27 cellular contexts compared by ENCODE assay signal in genomic region chr11:84857746-84858145, GRCh38.
DNase-seq lines count a peak whose midpoint lies in the region; ATAC-seq and TF ChIP-seq lines count a peak whose summit lies in the region.
"Had no signal": no experiment of that assay in that cellular context is flagged by ENCODE, and none has a peak within 500 bp of the region (broad histone marks: within the 10 kb centered on the region; RNA-seq: fewer than 3 reads in every experiment).

No MANE protein-coding gene starts in this region.

- H3K4me1 ChIP-seq in RWPE2 (ENCODE audit: insufficient read depth, poor library complexity, severe bottlenecking) (peaks cover 18% of the 10 kb centered on the region), foreskin keratinocyte (peaks cover 37% of the 10 kb centered on the region), left ventricle myocardium inferior (no peaks in the 10 kb centered on the region)
- H3K4me1 ChIP-seq: BLaER1 treated with 17β-estradiol and CSF1 and Interleukin-3, amounts not matched to agents 10 nM and 100 nM had no signal

- H3K27ac Mint-ChIP-seq in HFFc6: peak overlapping the region; percentile 6; the same call in 1 of the 2 replicates
- H3K27ac Mint-ChIP-seq: CD4-positive, alpha-beta T cell; T-cell had no signal

- intact Hi-C loops in left ventricle myocardium inferior (cut with micrococcal nuclease): no loop called here

- no peaks in the 10 kb centered on the region for H3K27me3 Mint-ChIP-seq in HFFc6 (ENCODE audit: insufficient read depth)
- H3K27me3 Mint-ChIP-seq: CD4-positive, alpha-beta T cell; T-cell had no signal

- H3K36me3 Mint-ChIP-seq in HFFc6 (ENCODE audit: low read depth): no peaks in the 10 kb centered on the region
- H3K36me3 Mint-ChIP-seq: T-cell had no signal

- H3K9me3 ChIP-seq in RWPE2 (ENCODE audit: severe bottlenecking): no peaks in the 10 kb centered on the region
- no peaks in the 10 kb centered on the region for H3K9me3 ChIP-seq in left ventricle myocardium inferior (replicated peaks)
- H3K9me3 ChIP-seq: BLaER1 treated with 17β-estradiol and CSF1 and Interleukin-3, amounts not matched to agents 10 nM and 100 nM had no signal

- ATAC-seq in RWPE2 (ENCODE audit: low read depth): peak; percentile 54; the same call in 1 of the 3 replicates
- ATAC-seq in foreskin keratinocyte: peak; percentile 91
- no peak for ATAC-seq in HG03460 (IDR thresholded peaks at IDR 0.05; ENCODE audit: unreplicated experiment)
- ATAC-seq: T-cell had no signal

- H3K4me3 ChIP-seq in RWPE2 (ENCODE audit: severe bottlenecking): no peak overlapping the region
- H3K4me3 ChIP-seq in left ventricle myocardium inferior: no peak overlapping the region
- H3K4me3 ChIP-seq: BLaER1 treated with 17β-estradiol and CSF1 and Interleukin-3, amounts not matched to agents 10 nM and 100 nM; PC-9 had no signal

- H3K36me3 ChIP-seq in RWPE2 (ENCODE audit: low read depth): no peaks in the 10 kb centered on the region
- H3K36me3 ChIP-seq in left ventricle myocardium inferior: no peaks in the 10 kb centered on the region
- H3K36me3 ChIP-seq: BLaER1 treated with 17β-estradiol and CSF1 and Interleukin-3, amounts not matched to agents 10 nM and 100 nM had no signal

- peaks cover 50% of the 10 kb centered on the region for H3K4me1 Mint-ChIP-seq in HFFc6 (ENCODE audit: low read depth)
- H3K4me1 Mint-ChIP-seq: T-cell had no signal

- H3K27ac ChIP-seq in RWPE2 (ENCODE audit: poor library complexity, severe bottlenecking) (no peak overlapping the region), foreskin keratinocyte (peak overlapping the region; percentile 53), left ventricle myocardium inferior (replicated peaks) (no peak overlapping the region)
- H3K27ac ChIP-seq: BLaER1 treated with 17β-estradiol and CSF1 and Interleukin-3, amounts not matched to agents 10 nM and 100 nM; PC-9 had no signal

- peak; percentile 6 for DNase-seq in EH (ENCODE audit: low read depth)
- DNase-seq in HFFc6: no peak
- DNase-seq in RWPE2 (ENCODE audit: low spot score): no peak
- DNase-seq in foreskin keratinocyte: peak; percentile 49 to 78
- no peak for DNase-seq in NCI-H510A (lab: John Stamatoyannopoulos, UW)
- no peak for DNase-seq in NCI-H1694 (lab: John Stamatoyannopoulos, UW)
- no peak for DNase-seq in left ventricle myocardium inferior
- DNase-seq: AML-193; CD4-positive, alpha-beta T cell; DMS53; GDM1; KG1; MM.1S; NCI-H1417 treated with DMSO at 0.1 percent for 48 hours; NCI-H187; NCI-H2081 treated with DMSO at 0.1 percent for 48 hours; NCI-H2171; NCI-H226; NCI-H524; NCI-H774; NK-92 treated with Interleukin-12 subunit alpha and Interleukin-12 subunit beta, amount 100 ng/mL, for 24 hours; PC-9; RPMI8226; SHP77; T-cell had no signal

- no peak overlapping the region for H3K4me3 Mint-ChIP-seq in HFFc6
- H3K4me3 Mint-ChIP-seq: CD4-positive, alpha-beta T cell; T-cell had no signal

- H3K9me3 Mint-ChIP-seq in HFFc6: no peaks in the 10 kb centered on the region; the same call in 1 of the 2 replicates

- no peaks in the 10 kb centered on the region for H3K27me3 ChIP-seq in RWPE2 (ENCODE audit: insufficient read depth, poor library complexity, severe bottlenecking)
- no peaks in the 10 kb centered on the region for H3K27me3 ChIP-seq in foreskin keratinocyte
- H3K27me3 ChIP-seq in left ventricle myocardium inferior (ENCODE audit: low read depth): no peaks in the 10 kb centered on the region
- H3K27me3 ChIP-seq: BLaER1 treated with 17β-estradiol and CSF1 and Interleukin-3, amounts not matched to agents 10 nM and 100 nM had no signal

- no peak for TF ChIP-seq CTCF in HFFc6 (IDR thresholded peaks at IDR 0.05)
- no peak for TF ChIP-seq CTCF in RWPE2 (IDR thresholded peaks at IDR 0.05; ENCODE audit: poor library complexity, severe bottlenecking)
- no peak for TF ChIP-seq CTCF in foreskin keratinocyte (conservative IDR thresholded peaks at IDR 0.05)
- no peak for TF ChIP-seq CTCF in left ventricle myocardium inferior (IDR thresholded peaks at IDR 0.05; ENCODE audit: borderline replicate concordance)

Comparison
In these comparisons a context has a peak if more than half of its experiments do, and no peak if none do; other contexts are left out.
1. DNase-seq: peak in EH (single experiment) and foreskin keratinocyte (2 of 2); none in HFFc6 (single experiment), RWPE2 (single experiment), NCI-H510A (single experiment), NCI-H1694 (single experiment) and left ventricle myocardium inferior (single experiment).